Comparison of ENCODE assay signal across 10 cellular contexts in genomic region chr12:46493352-46494209, GRCh38.
A peak's percentile ranks its signal among the peaks of the same experiment; 100 is the strongest.
DNase-seq lines count a peak whose midpoint lies in the region; ATAC-seq and TF ChIP-seq lines count a peak whose summit lies in the region.
"Had no signal": no experiment of that assay in that cellular context is flagged by ENCODE, and none has a peak within 500 bp of the region (broad histone marks: within the 10 kb centered on the region; RNA-seq: fewer than 3 reads in every experiment).

No MANE protein-coding gene starts in this region.

- H3K4me3 Mint-ChIP-seq in CD8-positive, alpha-beta memory T cell, result no peak overlapping the region
- H3K4me3 Mint-ChIP-seq: neural crest cell had no signal

- POLR2A ChIA-PET in CD8-positive, alpha-beta memory T cell (lab: Charles Lee), result no interaction called here

- TF ChIP-seq CTCF in left ventricle myocardium inferior (IDR thresholded peaks at IDR 0.05; ENCODE audit: borderline replicate concordance) (no peak), lower lobe of right lung (IDR thresholded peaks at IDR 0.05) (no peak), uterus (IDR thresholded peaks at IDR 0.05) (no peak)

- H3K27me3 ChIP-seq in left ventricle myocardium inferior (ENCODE audit: low read depth), result no peaks in the 10 kb centered on the region
- H3K27me3 ChIP-seq in lower lobe of right lung (ENCODE audit: low read depth), result no peaks in the 10 kb centered on the region
- H3K27me3 ChIP-seq in uterus, result no peaks in the 10 kb centered on the region
- H3K27me3 ChIP-seq in CD8-positive, alpha-beta memory T cell (ENCODE audit: insufficient read depth, low read length, poor library complexity, severe bottlenecking), result no peaks in the 10 kb centered on the region

- H3K9me3 ChIP-seq in left ventricle myocardium inferior (replicated peaks) (no peaks in the 10 kb centered on the region), lower lobe of right lung (no peaks in the 10 kb centered on the region), uterus (no peaks in the 10 kb centered on the region)
- no peaks in the 10 kb centered on the region for H3K9me3 ChIP-seq in CD8-positive, alpha-beta memory T cell (ENCODE audit: low read length)

- ATAC-seq in Right ventricle myocardium superior (ENCODE audit: poor library complexity) (no peak), lower lobe of right lung (peak in 1 of 2 donors; percentile 25), GM18502 (IDR thresholded peaks at IDR 0.05; ENCODE audit: poor library complexity, unreplicated experiment) (no peak)

- CTCF ChIA-PET in CD8-positive, alpha-beta memory T cell (lab: Charles Lee), result no interaction called here

- intact Hi-C loops in left ventricle myocardium inferior (cut with micrococcal nuclease), result no loop called here
- intact Hi-C loops in Right ventricle myocardium superior (cut with DNase I), result no loop called here
- intact Hi-C loops in lower lobe of right lung (cut with DNase I), result no loop called here
- intact Hi-C loops in uterus (cut with DNase I; ENCODE audit: low total_unique reads), result no loop called here

- H3K36me3 Mint-ChIP-seq in CD8-positive, alpha-beta memory T cell, result peaks cover 0 to 8% (median 1%) of the 10 kb centered on the region in 3 donors

- no peak for TF ChIP-seq POLR2A in uterus (IDR thresholded peaks at IDR 0.05)

- DNase-seq in left ventricle myocardium inferior (no peak), Right ventricle myocardium superior (no peak), brain pericyte (ENCODE audit: low read depth, low spot score) (peak; percentile 33), lower lobe of right lung (no peak), uterus (no peak), cerebellum (ENCODE audit: low spot score) (no peak)
- DNase-seq in CD8-positive, alpha-beta memory T cell, result no peak
- DNase-seq: NCI-H1048 had no signal

- no peaks in the 10 kb centered on the region for H3K27me3 Mint-ChIP-seq in CD8-positive, alpha-beta memory T cell

- H3K4me1 Mint-ChIP-seq in CD8-positive, alpha-beta memory T cell, result no peaks in the 10 kb centered on the region
- H3K4me1 Mint-ChIP-seq: neural crest cell had no signal

- H3K4me1 ChIP-seq in left ventricle myocardium inferior, result peaks cover 54% of the 10 kb centered on the region
- H3K4me1 ChIP-seq in lower lobe of right lung, result peaks cover 45% of the 10 kb centered on the region
- H3K4me1 ChIP-seq in uterus, result no peaks in the 10 kb centered on the region
- no peaks in the 10 kb centered on the region for H3K4me1 ChIP-seq in CD8-positive, alpha-beta memory T cell (ENCODE audit: insufficient read depth, low read length)

- H3K4me3 ChIP-seq in left ventricle myocardium inferior (no peak overlapping the region), lower lobe of right lung (no peak overlapping the region), uterus (no peak overlapping the region)
- H3K4me3 ChIP-seq in CD8-positive, alpha-beta memory T cell (ENCODE audit: low read length), result no peak overlapping the region

- H3K36me3 ChIP-seq in left ventricle myocardium inferior (no peaks in the 10 kb centered on the region), lower lobe of right lung (no peaks in the 10 kb centered on the region), uterus (no peaks in the 10 kb centered on the region)
- no peaks in the 10 kb centered on the region for H3K36me3 ChIP-seq in CD8-positive, alpha-beta memory T cell (ENCODE audit: insufficient read depth, low read length)

- H3K27ac ChIP-seq in left ventricle myocardium inferior (replicated peaks) (peak overlapping the region; percentile 74), lower lobe of right lung (peak overlapping the region; percentile 65), uterus (peak overlapping the region; percentile 21 to 67)
- no peak overlapping the region for H3K27ac ChIP-seq in CD8-positive, alpha-beta memory T cell (ENCODE audit: low read depth, low read length)

- H3K27ac Mint-ChIP-seq in CD8-positive, alpha-beta memory T cell, result no peak overlapping the region

- no peaks in the 10 kb centered on the region for H3K9me3 Mint-ChIP-seq in CD8-positive, alpha-beta memory T cell
- H3K9me3 Mint-ChIP-seq: neural crest cell had no signal
